ENCODE assay signal across 11 cellular contexts in genomic region chr14:34220921-34221320, GRCh38.
DNase-seq lines count a peak whose midpoint lies in the region; ATAC-seq and TF ChIP-seq lines count a peak whose summit lies in the region.
"Had no signal": no experiment of that assay in that cellular context is flagged by ENCODE, and none has a peak within 500 bp of the region (broad histone marks: within the 10 kb centered on the region; RNA-seq: fewer than 3 reads in every experiment).

No MANE protein-coding gene starts in this region.

- POLR2A ChIA-PET in activated CD4-positive, alpha-beta T cell treated with anti-CD3 and anti-CD28 coated beads for 36 hours (lab: Charles Lee), result no interaction called here
- POLR2A ChIA-PET in PC-3 (lab: Charles Lee; ENCODE audit: unreplicated experiment), result no interaction called here

- ATAC-seq in activated CD4-positive, alpha-beta T cell treated with anti-CD3 and anti-CD28 coated beads for 36 hours, result peak; percentile 74
- peak; percentile 86 for ATAC-seq in HG02588 (IDR thresholded peaks at IDR 0.05; ENCODE audit: unreplicated experiment)
- ATAC-seq in PC-3, result no peak

- H3K4me2 ChIP-seq in PC-3 (ENCODE audit: low read length), result no peak overlapping the region

- no peak for TF ChIP-seq CTCF in PC-3 (conservative IDR thresholded peaks at IDR 0.05; ENCODE audit: low read depth, low read length)
- TF ChIP-seq CTCF in endodermal cell (conservative IDR thresholded peaks at IDR 0.05), result no peak

- H3K9me3 Mint-ChIP-seq in activated CD4-positive, alpha-beta T cell treated with anti-CD3 and anti-CD28 coated beads for 36 hours (ENCODE audit: low read depth), result no peaks in the 10 kb centered on the region
- no peaks in the 10 kb centered on the region for H3K9me3 Mint-ChIP-seq in endodermal cell

- intact Hi-C loops in activated CD4-positive, alpha-beta T cell treated with anti-CD3 and anti-CD28 coated beads for 36 hours (cut with DNase I, micrococcal nuclease), result no loop called here
- intact Hi-C loops in PC-3 (cut with micrococcal nuclease), result no loop called here

- no peaks in the 10 kb centered on the region for H3K36me3 Mint-ChIP-seq in activated CD4-positive, alpha-beta T cell treated with anti-CD3 and anti-CD28 coated beads for 36 hours (ENCODE audit: low read depth)
- H3K36me3 Mint-ChIP-seq in endodermal cell (ENCODE audit: low read depth), result no peaks in the 10 kb centered on the region

- H4K20me1 ChIP-seq in PC-3 (ENCODE audit: low read length), result no peaks in the 10 kb centered on the region

- no TSS peak for BruUV-seq in PC-3 (replicated peaks; lab: Mats Ljungman, UMichigan)

- whole genome bisulfite sequencing in endodermal cell (ENCODE audit: insufficient coverage in 1 of 2, insufficient read length in 1 of 2), 2 experiments, result 81 to 84% methylated on average over 7 of the region's 7 CpGs

- no peaks in the 10 kb centered on the region for H3K9me2 ChIP-seq in PC-3 (replicated peaks; ENCODE audit: low read length)

- H3K4me3 ChIP-seq in neuron (ENCODE audit: low read length) (no peak overlapping the region), PC-3 (ENCODE audit: low read length) (no peak overlapping the region), endodermal cell (ENCODE audit: low read length) (no peak overlapping the region)

- H3F3A ChIP-seq in PC-3 (ENCODE audit: low read length, unreplicated experiment), result no peaks in the 10 kb centered on the region

- no peaks in the 10 kb centered on the region for H3K9me3 ChIP-seq in neuron (ENCODE audit: low read length)
- no peaks in the 10 kb centered on the region for H3K9me3 ChIP-seq in PC-3 (ENCODE audit: low read length)
- peaks cover 7% of the 10 kb centered on the region for H3K9me3 ChIP-seq in endodermal cell (ENCODE audit: control insufficient read depth, low read length)

- CTCF ChIA-PET in activated CD4-positive, alpha-beta T cell treated with anti-CD3 and anti-CD28 coated beads for 36 hours (lab: Charles Lee), result interaction anchor here (0.6 to 1.1 kb wide), 2 partner anchors 52 to 383 kb away, joined by 4 read pairs; no protein-coding TSS in a partner anchor
- CTCF ChIA-PET in PC-3 (lab: Charles Lee), result no interaction called here

- H3K79me2 ChIP-seq in PC-3 (ENCODE audit: low read length), result no peaks in the 10 kb centered on the region

- H2AFZ ChIP-seq in neuron (ENCODE audit: low read depth, low read length), result peak overlapping the region; percentile 1
- H2AFZ ChIP-seq in PC-3 (ENCODE audit: low read length), result no peak overlapping the region

- H3K27ac ChIP-seq in PC-3 (ENCODE audit: low read length), result no peak overlapping the region
- H3K27ac ChIP-seq in endodermal cell (ENCODE audit: low read depth, low read length), result no peak overlapping the region

- peaks cover 4% of the 10 kb centered on the region for H3K27me3 Mint-ChIP-seq in activated CD4-positive, alpha-beta T cell treated with anti-CD3 and anti-CD28 coated beads for 36 hours
- H3K27me3 Mint-ChIP-seq in endodermal cell (ENCODE audit: insufficient read depth), result no peaks in the 10 kb centered on the region

- peak overlapping the region; percentile 10 for H3K27ac Mint-ChIP-seq in activated CD4-positive, alpha-beta T cell treated with anti-CD3 and anti-CD28 coated beads for 36 hours
- H3K27ac Mint-ChIP-seq in endodermal cell, result no peak overlapping the region

- peaks cover 26% of the 10 kb centered on the region for H3K4me1 ChIP-seq in neuron (ENCODE audit: insufficient read depth, low read length)
- H3K4me1 ChIP-seq in PC-3 (ENCODE audit: insufficient read depth, low read length), result peaks cover 20% of the 10 kb centered on the region
- peaks cover 10% of the 10 kb centered on the region for H3K4me1 ChIP-seq in endodermal cell (ENCODE audit: control insufficient read depth, insufficient read depth, low read length)

- DNase-seq in activated CD4-positive, alpha-beta T cell treated with anti-CD3 and anti-CD28 coated beads for 36 hours, result peak; percentile 20
- no peak for DNase-seq in activated CD4-positive, alpha-beta T cell treated with anti-CD3 and anti-CD28 coated beads for 1 hour
- DNase-seq in MV-4-11 (lab: John Stamatoyannopoulos, UW) (peak; percentile 53), PC-3 (no peak), NCI-H2171 (lab: John Stamatoyannopoulos, UW) (no peak), endodermal cell (no peak)
- DNase-seq: effector CD4-positive, alpha-beta T cell; H7; NCI-H2081 had no signal

- peaks cover 7% of the 10 kb centered on the region for H3K4me1 Mint-ChIP-seq in activated CD4-positive, alpha-beta T cell treated with anti-CD3 and anti-CD28 coated beads for 36 hours
- peaks cover 20% of the 10 kb centered on the region for H3K4me1 Mint-ChIP-seq in endodermal cell

- H3K4me3 Mint-ChIP-seq in activated CD4-positive, alpha-beta T cell treated with anti-CD3 and anti-CD28 coated beads for 36 hours, result no peak overlapping the region
- H3K4me3 Mint-ChIP-seq in endodermal cell, result no peak overlapping the region

- H3K27me3 ChIP-seq in neuron (ENCODE audit: insufficient read depth, low read length), result no peaks in the 10 kb centered on the region
- no peaks in the 10 kb centered on the region for H3K27me3 ChIP-seq in PC-3 (ENCODE audit: low read length)
- H3K27me3 ChIP-seq in endodermal cell (ENCODE audit: control insufficient read depth, insufficient read depth, low read length, poor library complexity, severe bottlenecking), result no peaks in the 10 kb centered on the region

- H3K36me3 ChIP-seq in neuron (ENCODE audit: insufficient read depth, low read length) (no peaks in the 10 kb centered on the region), PC-3 (ENCODE audit: low read depth, low read length) (no peaks in the 10 kb centered on the region), endodermal cell (ENCODE audit: control insufficient read depth, insufficient read depth, low read length) (no peaks in the 10 kb centered on the region)

- H3K9ac ChIP-seq in PC-3 (ENCODE audit: low read length) (no peak overlapping the region), endodermal cell (ENCODE audit: extremely low read depth, low read length, poor library complexity, severe bottlenecking) (no peak overlapping the region)

Comparison
In these comparisons a context has a peak if more than half of its experiments do, and no peak if none do; other contexts are left out.
1. DNase-seq: peak in activated CD4-positive, alpha-beta T cell treated with anti-CD3 and anti-CD28 coated beads for 36 hours (single experiment) and MV-4-11 (single experiment); none in activated CD4-positive, alpha-beta T cell treated with anti-CD3 and anti-CD28 coated beads for 1 hour (single experiment), PC-3 (single experiment), NCI-H2171 (single experiment) and endodermal cell (single experiment).